ENCODE assay signal across 22 cellular contexts in genomic region chr19:30690525-30690924, GRCh38.
"Had no signal": no experiment of that assay in that cellular context is flagged by ENCODE, and none has a peak within 500 bp of the region (broad histone marks: within the 10 kb centered on the region; RNA-seq: fewer than 3 reads in every experiment).

No MANE protein-coding gene starts in this region.

- H3K4me3 Mint-ChIP-seq: activated CD4-positive, alpha-beta memory T cell treated with anti-CD3 and anti-CD28 coated beads, Interleukin-2, amount 10 ng/mL, durations not matched to agents 7 days and 5 days; activated naive CD4-positive, alpha-beta T cell treated with anti-CD3 and anti-CD28 coated beads, Interleukin-2, amount 50 U/mL, for 24 hours; activated T-cell treated with anti-CD3 and anti-CD28 coated beads, Interleukin-2, amount 50 U/mL, for 72 hours; natural killer cell treated with Interleukin-12 subunit alpha and Interleukin-12 subunit beta and Interleukin-15 and Interleukin-18, amount 100 ng/mL, for 72 hours; T-helper 1 cell treated with Interleukin-12 subunit alpha and Interleukin-12 subunit beta and Interleukin-4 antibody, amounts not matched to agents 30 μg/mL and 1 μg/mL, for 36 hours had no signal

- H3K27ac ChIP-seq: brain microvascular endothelial cell, spleen, upper lobe of right lung had no signal

- DNase-seq: activated CD4-positive, alpha-beta memory T cell treated with anti-CD3 and anti-CD28 coated beads, Interleukin-2, amount 10 ng/mL, durations not matched to agents 7 days and 5 days; activated CD4-positive, alpha-beta T cell treated with anti-CD3 and anti-CD28 coated beads for 48 hours; activated CD4-positive, CD25-positive, alpha-beta regulatory T cell; activated gamma-delta T cell; activated T-cell treated with anti-CD3 and anti-CD28 coated beads, Interleukin-2, amount 50 U/mL, for 72 hours; aorta; brain microvascular endothelial cell; dermis blood vessel endothelial cell; effector CD8-positive, alpha-beta T cell; foreskin melanocyte; hippocampal formation; left ventricle myocardium superior; mammary epithelial cell; occipital lobe; spleen; stimulated activated CD4-positive, alpha-beta T cell treated with anti-CD3 and anti-CD28 coated beads, Interleukin-4, amount 100 ng/mL, for 24 hours; stimulated activated naive CD8-positive, alpha-beta T cell treated with anti-CD3 and anti-CD28 coated beads, Interleukin-15, Interleukin-2, amounts not matched to agents 100 U/mL and 50 U/mL, for 24 hours; T1000; upper lobe of right lung had no signal

- H3K36me3 Mint-ChIP-seq: activated naive CD4-positive, alpha-beta T cell treated with anti-CD3 and anti-CD28 coated beads, Interleukin-2, amount 50 U/mL, for 24 hours; natural killer cell treated with Interleukin-12 subunit alpha and Interleukin-12 subunit beta and Interleukin-15 and Interleukin-18, amount 100 ng/mL, for 72 hours had no signal

- H3K4me1 ChIP-seq: upper lobe of right lung had no signal

- H3K4me3 ChIP-seq: spleen, upper lobe of right lung had no signal

- H3K9me3 Mint-ChIP-seq: activated CD4-positive, alpha-beta memory T cell treated with anti-CD3 and anti-CD28 coated beads, Interleukin-2, amount 10 ng/mL, durations not matched to agents 7 days and 5 days; activated naive CD4-positive, alpha-beta T cell treated with anti-CD3 and anti-CD28 coated beads, Interleukin-2, amount 50 U/mL, for 24 hours; activated T-cell treated with anti-CD3 and anti-CD28 coated beads, Interleukin-2, amount 50 U/mL, for 72 hours; natural killer cell treated with Interleukin-12 subunit alpha and Interleukin-12 subunit beta and Interleukin-15 and Interleukin-18, amount 100 ng/mL, for 72 hours had no signal

- H3K27ac Mint-ChIP-seq: activated CD4-positive, alpha-beta memory T cell treated with anti-CD3 and anti-CD28 coated beads, Interleukin-2, amount 10 ng/mL, durations not matched to agents 7 days and 5 days; activated naive CD4-positive, alpha-beta T cell treated with anti-CD3 and anti-CD28 coated beads, Interleukin-2, amount 50 U/mL, for 24 hours; activated T-cell treated with anti-CD3 and anti-CD28 coated beads, Interleukin-2, amount 50 U/mL, for 72 hours; natural killer cell treated with Interleukin-12 subunit alpha and Interleukin-12 subunit beta and Interleukin-15 and Interleukin-18, amount 100 ng/mL, for 72 hours; T-helper 1 cell treated with Interleukin-12 subunit alpha and Interleukin-12 subunit beta and Interleukin-4 antibody, amounts not matched to agents 30 μg/mL and 1 μg/mL, for 36 hours had no signal

- H3K36me3 ChIP-seq: brain microvascular endothelial cell, spleen, upper lobe of right lung had no signal

- H3K9me3 ChIP-seq: spleen, upper lobe of right lung had no signal
